ENCODE assay signal across 31 cellular contexts in genomic region chr16:21637032-21637968, GRCh38. TPM values are rescaled to one million over a fixed set of nuclear protein-coding genes. Genes with fewer than 3 reads are reported as not detected.
A peak's percentile ranks its signal among the peaks of the same experiment; 100 is the strongest.
DNase-seq lines count a peak whose midpoint lies in the region; ATAC-seq and TF ChIP-seq lines count a peak whose summit lies in the region.
"Had no signal": no experiment of that assay in that cellular context is flagged by ENCODE, and none has a peak within 500 bp of the region (broad histone marks: within the 10 kb centered on the region; RNA-seq: fewer than 3 reads in every experiment).

No MANE protein-coding gene starts in this region.

- H3K79me1 ChIP-seq in mesendoderm (ENCODE audit: low read length), result no peaks in the 10 kb centered on the region

- no peak overlapping the region for H2BK15ac ChIP-seq in mesendoderm (replicated peaks; ENCODE audit: low read depth)

- no peak overlapping the region for H2AK5ac ChIP-seq in mesendoderm (ENCODE audit: low read length)

- no peaks in the 10 kb centered on the region for H3K27me3 ChIP-seq in mesendoderm (ENCODE audit: insufficient read depth, low read length, poor library complexity)
- H3K27me3 ChIP-seq: hepatocyte, MG63 had no signal

- H3K56ac ChIP-seq in mesendoderm (ENCODE audit: low read length), result no peak overlapping the region

- peak; percentile 44 for ATAC-seq in omental fat pad (ENCODE audit: low FRiP score)
- no peak for ATAC-seq in HG03097 (IDR thresholded peaks at IDR 0.05; ENCODE audit: low FRiP score, unreplicated experiment)
- ATAC-seq: lower lobe of right lung had no signal

- no peak overlapping the region for H2BK5ac ChIP-seq in mesendoderm (ENCODE audit: low read length)

- no peaks in the 10 kb centered on the region for H3K4me1 ChIP-seq in mesendoderm (ENCODE audit: control insufficient read depth, low read depth, low read length)
- H3K4me1 ChIP-seq: HAP-1, lower lobe of right lung, parathyroid adenoma had no signal

- peaks cover 38% of the 10 kb centered on the region for H3K36me3 Mint-ChIP-seq in activated T-cell treated with anti-CD3 and anti-CD28 coated beads, Interleukin-2, amount 50 U/mL, for 24 hours (ENCODE audit: low read depth)

- H3K4me2 ChIP-seq in mesendoderm (ENCODE audit: low read length), result no peak overlapping the region
- H3K4me2 ChIP-seq: hepatocyte, KMS-11 had no signal

- H3K23ac ChIP-seq in mesendoderm (ENCODE audit: low read length), result no peak overlapping the region

- H3K9ac ChIP-seq in mesendoderm (ENCODE audit: low read length), result no peak overlapping the region
- H3K9ac ChIP-seq: KMS-11, parathyroid adenoma had no signal

- H4K8ac ChIP-seq in mesendoderm (ENCODE audit: low read depth, low read length), result no peak overlapping the region

- no peaks in the 10 kb centered on the region for H3K27me3 Mint-ChIP-seq in activated T-cell treated with anti-CD3 and anti-CD28 coated beads, Interleukin-2, amount 50 U/mL, for 24 hours
- H3K27me3 Mint-ChIP-seq: brain had no signal

- H3K4ac ChIP-seq in mesendoderm (ENCODE audit: low read depth, low read length), result no peak overlapping the region

- TF ChIP-seq CTCF in omental fat pad (IDR thresholded peaks at IDR 0.05), result no peak

- H3K79me2 ChIP-seq in mesendoderm (ENCODE audit: control insufficient read depth, insufficient read depth, low read length), result no peaks in the 10 kb centered on the region

- no peak overlapping the region for H3K18ac ChIP-seq in mesendoderm (ENCODE audit: low read length)

- peak overlapping the region; percentile 63 for H3K27ac Mint-ChIP-seq in activated T-cell treated with anti-CD3 and anti-CD28 coated beads, Interleukin-2, amount 50 U/mL, for 24 hours

- no peak overlapping the region for H2BK120ac ChIP-seq in mesendoderm (ENCODE audit: low read depth, low read length)

- no peak overlapping the region for H4K5ac ChIP-seq in mesendoderm (ENCODE audit: low read length)

- DNase-seq in activated T-cell treated with anti-CD3 and anti-CD28 coated beads, Interleukin-2, amount 50 U/mL, for 24 hours, result no peak
- no peak for DNase-seq in activated T-cell treated with anti-CD3 and anti-CD28 coated beads, Interleukin-2, amount 50 U/mL, for 48 hours
- DNase-seq in RKO (ENCODE audit: low spot score), result peak; percentile 3
- DNase-seq in epithelial cell of prostate (ENCODE audit: low read depth, low spot score), result no peak
- DNase-seq in omental fat pad (ENCODE audit: low spot score), result no peak
- DNase-seq in mesendoderm, result no peak
- DNase-seq in EL, result no peak
- DNase-seq: activated CD4-positive, alpha-beta T cell treated with anti-CD3 and anti-CD28 coated beads for 4 hours; activated gamma-delta T cell; Caco-2; DMS53; lower lobe of right lung; MG63; NCI-H1105 treated with DMSO at 0.1 percent for 48 hours; NCI-H1930; NCI-H526; NK-92 treated with Interleukin-12 subunit alpha and Interleukin-12 subunit beta, amount 100 ng/mL, for 24 hours; SHP77; stimulated activated naive CD4-positive, alpha-beta T cell treated with Interleukin-2 at 50 U/mL for 16 hours had no signal

- peaks cover 46% of the 10 kb centered on the region for H3K4me1 Mint-ChIP-seq in activated T-cell treated with anti-CD3 and anti-CD28 coated beads, Interleukin-2, amount 50 U/mL, for 24 hours (ENCODE audit: low read depth)
- H3K4me1 Mint-ChIP-seq: brain had no signal

- no peak overlapping the region for H3K4me3 Mint-ChIP-seq in activated T-cell treated with anti-CD3 and anti-CD28 coated beads, Interleukin-2, amount 50 U/mL, for 24 hours
- H3K4me3 Mint-ChIP-seq: brain had no signal

- no peak overlapping the region for H3K4me3 ChIP-seq in mesendoderm (ENCODE audit: low read length)
- H3K4me3 ChIP-seq: HAP-1, hepatocyte, lower lobe of right lung, MG63, skin epidermis had no signal

- WGBS in mesendoderm (ENCODE audit: extremely low coverage, insufficient coverage, low lambda C conversion rate), result no CpG with 5 or more reads among the region's 37 CpGs

- H3K36me3 ChIP-seq in mesendoderm (ENCODE audit: control insufficient read depth, insufficient read depth, low read length), result no peaks in the 10 kb centered on the region
- H3K36me3 ChIP-seq: HAP-1 had no signal

- no peaks in the 10 kb centered on the region for H3K9me3 Mint-ChIP-seq in activated T-cell treated with anti-CD3 and anti-CD28 coated beads, Interleukin-2, amount 50 U/mL, for 24 hours
- H3K9me3 Mint-ChIP-seq: brain had no signal

- H3K27ac ChIP-seq in epithelial cell of prostate (peak overlapping the region; percentile 85), mesendoderm (ENCODE audit: low read depth, low read length) (no peak overlapping the region)
- H3K27ac ChIP-seq: hepatocyte, HL-60, KMS-11, lower lobe of right lung, parathyroid adenoma, VCaP had no signal

RNA-seq across cellular contexts. Expression of gene IGSF6, which starts 15.1 kb away (rescaled TPM):
- 10 to 100 TPM in 1 of 4 donors, 1 to 10 TPM in 3; 2.8 to 18.6 (median 6.8) TPM for total RNA-seq in omental fat pad
- polyA plus RNA-seq in mesendoderm (2013, experiment 1 of 2), result not detected
- not detected for polyA plus RNA-seq in mesendoderm (2013, experiment 2 of 2)
- total RNA-seq: A172, Caco-2, G401 had no signal
- polyA plus RNA-seq: neural cell had no signal

RNA-seq across cellular contexts. Expression of gene OTOA, which starts 26.5 kb away (rescaled TPM):
- total RNA-seq in omental fat pad, result 1 to 10 TPM in 2 of 4 donors, under 1 TPM in 2; 0.25 to 1.2 (median 0.69) TPM
- polyA plus RNA-seq in mesendoderm (2013, experiment 1 of 2), result 0.03 TPM
- 0.04 TPM for polyA plus RNA-seq in mesendoderm (2013, experiment 2 of 2)
- total RNA-seq: Caco-2 had no signal
- polyA plus RNA-seq: hepatocyte had no signal

RNA-seq across cellular contexts. Expression of gene METTL9, which starts 37.9 kb away (rescaled TPM):
- total RNA-seq in omental fat pad, result 100 to 1,000 TPM in 3 of 4 donors, 10 to 100 TPM in 1; 98.9 to 195 (median 114) TPM
- polyA plus RNA-seq in mesendoderm (2013, experiment 1 of 2), result 77.6 TPM
- polyA plus RNA-seq in mesendoderm (2013, experiment 2 of 2), result 77.8 TPM
